ENCODE assay signal across 17 cellular contexts in the genomic region with DNA sequence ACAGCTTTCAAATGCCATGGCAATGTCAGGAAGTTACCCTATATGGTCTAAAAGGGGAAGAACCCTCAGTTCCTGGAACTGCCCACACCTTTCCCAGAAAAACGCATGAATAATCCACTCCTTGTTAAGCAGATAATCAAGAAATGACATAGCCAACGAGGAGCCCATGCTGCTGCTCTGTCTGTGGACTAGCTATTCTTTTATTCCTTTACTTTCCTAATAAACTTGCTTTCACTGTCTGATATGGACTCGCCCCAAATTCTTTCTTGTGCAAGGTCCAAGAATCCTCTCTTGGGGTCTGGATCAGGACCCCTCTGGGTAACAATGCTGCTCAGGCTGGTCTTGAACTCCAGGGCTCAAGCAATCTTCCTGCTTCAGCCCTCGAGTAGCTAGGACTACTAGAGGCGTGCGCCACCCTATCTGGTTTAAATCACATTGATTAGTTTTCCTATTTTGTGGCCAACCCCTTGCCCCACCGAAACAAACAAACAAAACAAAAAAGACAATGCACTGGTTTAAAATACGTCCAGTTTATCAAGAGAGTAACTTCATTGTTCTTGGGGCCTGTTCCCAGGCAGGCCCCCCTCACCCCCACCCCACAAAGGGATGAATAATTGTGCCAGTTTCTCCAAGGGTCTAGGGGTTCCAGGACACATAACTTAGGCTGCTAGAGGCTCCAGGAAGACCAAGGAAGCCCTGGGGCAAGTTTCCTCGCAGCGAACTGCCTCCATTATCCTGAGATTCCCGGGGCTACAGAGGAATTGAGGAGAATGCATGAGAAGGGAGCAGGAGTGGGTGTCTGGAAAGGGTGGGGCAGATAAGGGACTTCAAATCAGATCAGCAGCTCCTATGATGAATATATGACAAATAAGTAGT.
DNase-seq lines count a peak whose midpoint lies in the region; ATAC-seq lines count a peak whose summit lies in the region.
"Had no signal": no experiment of that assay in that cellular context is flagged by ENCODE, and none has a peak within 500 bp of the region (broad histone marks: within the 10 kb centered on the region; RNA-seq: fewer than 3 reads in every experiment).

No MANE protein-coding gene starts in this region.

- no peaks in the 10 kb centered on the region for H3K4me1 ChIP-seq in iPS-18a (ENCODE audit: control insufficient read depth, low read depth, low read length)
- H3K4me1 ChIP-seq: right lobe of liver, transverse colon had no signal

- H3K4me3 ChIP-seq in iPS-18a (ENCODE audit: low read length) = no peak overlapping the region
- H3K4me3 ChIP-seq: right lobe of liver, transverse colon had no signal

- H3K9me3 Mint-ChIP-seq in stimulated activated effector memory CD8-positive, alpha-beta T cell treated with anti-CD3 and anti-CD28 coated beads, Interleukin-12 subunit alpha, Interleukin-12 subunit beta, amount 100 ng/mL, for 72 hours = no peaks in the 10 kb centered on the region

- peak; percentile 87 for ATAC-seq in stimulated activated effector memory CD8-positive, alpha-beta T cell treated with anti-CD3 and anti-CD28 coated beads, Interleukin-12 subunit alpha, Interleukin-12 subunit beta, amount 100 ng/mL, for 72 hours
- no peak for ATAC-seq in GM18870 (IDR thresholded peaks at IDR 0.05; ENCODE audit: unreplicated experiment)
- ATAC-seq: HepG2, PC-3, right lobe of liver had no signal

- no peaks in the 10 kb centered on the region for H3K27me3 ChIP-seq in iPS-18a (ENCODE audit: control insufficient read depth, insufficient read depth, low read length)
- H3K27me3 ChIP-seq: right lobe of liver, transverse colon had no signal

- H3K9ac ChIP-seq in iPS-18a (ENCODE audit: low read length) = no peak overlapping the region

- H3K27ac Mint-ChIP-seq in stimulated activated effector memory CD8-positive, alpha-beta T cell treated with anti-CD3 and anti-CD28 coated beads, Interleukin-12 subunit alpha, Interleukin-12 subunit beta, amount 100 ng/mL, for 72 hours = no peak overlapping the region

- peaks cover 8% of the 10 kb centered on the region for H3K4me1 Mint-ChIP-seq in stimulated activated effector memory CD8-positive, alpha-beta T cell treated with anti-CD3 and anti-CD28 coated beads, Interleukin-12 subunit alpha, Interleukin-12 subunit beta, amount 100 ng/mL, for 72 hours

- peak; percentile 76 to 78 for DNase-seq in activated T-cell treated with anti-CD3 and anti-CD28 coated beads, Interleukin-2, amount 50 U/mL, for 48 hours
- no peak for DNase-seq in activated T-cell treated with anti-CD3 and anti-CD28 coated beads, Interleukin-2, amount 50 U/mL, for 1 hour
- peak; percentile 67 to 76 for DNase-seq in activated CD4-positive, alpha-beta T cell treated with anti-CD3 and anti-CD28 coated beads, Interleukin-2, amount 50 U/mL, for 48 hours
- DNase-seq in stimulated activated effector memory CD8-positive, alpha-beta T cell treated with anti-CD3 and anti-CD28 coated beads, Interleukin-12 subunit alpha, Interleukin-12 subunit beta, amount 100 ng/mL, for 72 hours (ENCODE audit: low spot score in 2 of 2) = peak; percentile 41 to 72
- DNase-seq in NCI-H774 (lab: John Stamatoyannopoulos, UW) = no peak
- no peak for DNase-seq in activated effector memory CD4-positive, alpha-beta T cell treated with Interleukin-2 at 50 U/mL for 16 hours
- DNase-seq: aorta, COR-L47, cortex of kidney, NCI-H1417, PC-3, right lobe of liver, transverse colon had no signal

- H3K4me3 Mint-ChIP-seq in stimulated activated effector memory CD8-positive, alpha-beta T cell treated with anti-CD3 and anti-CD28 coated beads, Interleukin-12 subunit alpha, Interleukin-12 subunit beta, amount 100 ng/mL, for 72 hours = no peak overlapping the region

- H3K27ac ChIP-seq in iPS-18a (ENCODE audit: low read length) = peak overlapping the region; percentile 27
- H3K27ac ChIP-seq: neutrophil, right lobe of liver, transverse colon had no signal

- no peaks in the 10 kb centered on the region for H3K36me3 ChIP-seq in iPS-18a (ENCODE audit: control insufficient read depth, low read depth, low read length)
- H3K36me3 ChIP-seq: neutrophil, right lobe of liver, transverse colon had no signal

- H3K9me3 ChIP-seq in iPS-18a (ENCODE audit: control insufficient read depth, low read depth, low read length) = no peaks in the 10 kb centered on the region
- H3K9me3 ChIP-seq: neutrophil, right lobe of liver, transverse colon had no signal

- no peaks in the 10 kb centered on the region for H3K36me3 Mint-ChIP-seq in stimulated activated effector memory CD8-positive, alpha-beta T cell treated with anti-CD3 and anti-CD28 coated beads, Interleukin-12 subunit alpha, Interleukin-12 subunit beta, amount 100 ng/mL, for 72 hours

Comparison
In these comparisons a context has a peak if more than half of its experiments do, and no peak if none do; other contexts are left out.
1. DNase-seq: peak in activated T-cell treated with anti-CD3 and anti-CD28 coated beads, Interleukin-2, amount 50 U/mL, for 48 hours (2 of 2), activated CD4-positive, alpha-beta T cell treated with anti-CD3 and anti-CD28 coated beads, Interleukin-2, amount 50 U/mL, for 48 hours (2 of 2) and stimulated activated effector memory CD8-positive, alpha-beta T cell treated with anti-CD3 and anti-CD28 coated beads, Interleukin-12 subunit alpha, Interleukin-12 subunit beta, amount 100 ng/mL, for 72 hours (2 of 2); none in activated T-cell treated with anti-CD3 and anti-CD28 coated beads, Interleukin-2, amount 50 U/mL, for 1 hour (single experiment), NCI-H774 (single experiment) and activated effector memory CD4-positive, alpha-beta T cell treated with Interleukin-2 at 50 U/mL for 16 hours (single experiment).